In the genomic region with DNA sequence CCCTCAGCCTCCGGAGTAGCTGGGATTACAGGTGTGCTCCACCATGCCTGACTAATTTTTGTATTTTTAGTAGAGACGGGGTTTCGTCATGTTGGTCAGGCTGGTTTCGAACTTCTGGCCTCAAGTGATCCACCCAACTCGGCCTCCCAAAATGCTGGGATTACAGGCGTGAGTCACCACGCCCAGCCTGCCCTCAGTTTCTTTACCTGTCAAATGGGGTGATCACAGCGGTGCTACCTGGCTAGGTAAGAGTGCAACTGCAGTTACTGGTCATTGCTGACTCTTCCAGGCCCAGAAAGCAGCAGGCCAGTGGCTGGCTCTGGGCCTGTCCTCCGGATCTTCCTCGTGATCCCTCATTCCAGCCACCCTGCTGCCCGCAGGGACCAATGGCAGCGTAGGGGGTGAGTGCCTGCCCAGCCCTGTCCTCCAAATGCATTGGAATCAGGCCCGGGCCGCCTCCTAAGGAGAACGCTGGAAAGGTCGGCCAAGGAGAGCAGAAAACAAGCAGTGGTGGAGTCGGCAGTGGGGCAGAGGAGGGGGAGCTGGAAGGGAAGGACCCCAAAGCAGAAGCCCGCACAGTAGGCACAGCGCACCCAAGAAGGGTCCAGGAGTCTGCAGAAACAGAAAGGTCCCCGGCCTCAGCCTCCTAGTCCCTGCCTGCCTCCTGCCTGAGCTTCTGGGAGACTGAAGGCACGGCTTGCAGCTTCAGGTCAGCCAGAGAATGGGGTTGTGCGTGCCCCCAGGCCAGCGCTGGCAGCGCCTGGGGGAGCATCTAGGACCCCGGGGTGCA, we compare ENCODE assay signal across 9 cellular contexts. TPM values are rescaled to one million over a fixed set of nuclear protein-coding genes. Genes with fewer than 3 reads are reported as not detected.
DNase-seq lines count a peak whose midpoint lies in the region; ATAC-seq and TF ChIP-seq lines count a peak whose summit lies in the region.
"Had no signal": no experiment of that assay in that cellular context is flagged by ENCODE, and none has a peak within 500 bp of the region (broad histone marks: within the 10 kb centered on the region; RNA-seq: fewer than 3 reads in every experiment).

No MANE protein-coding gene starts in this region.

- peaks cover 11% of the 10 kb centered on the region for H3K36me3 Mint-ChIP-seq in brain

- H3K4me3 ChIP-seq in Karpas-422 (ENCODE audit: low read length) (no peak overlapping the region), subcutaneous abdominal adipose tissue (ENCODE audit: low read depth in 1 of 5, low read length in 5 of 5) (peak overlapping the region; percentile 64 to 79 (median 75))

- DNase-seq in Karpas-422 = no peak
- peak; percentile 27 for DNase-seq in inferior parietal cortex (ENCODE audit: extremely low spot score)
- DNase-seq in stimulated activated CD4-positive, alpha-beta T cell treated with anti-CD3 and anti-CD28 coated beads, Interleukin-4, amount 100 ng/mL, for 24 hours = no peak
- DNase-seq in NCI-H524 treated with DMSO at 0.1 percent for 48 hours (lab: John Stamatoyannopoulos, UW) = no peak

- H3K27me3 ChIP-seq in Karpas-422 (ENCODE audit: low read length) (no peaks in the 10 kb centered on the region), subcutaneous abdominal adipose tissue (ENCODE audit: control insufficient read depth in 5 of 5, insufficient read depth in 4 of 5, low read length in 5 of 5) (no peaks in the 10 kb centered on the region)

- H3K27me3 Mint-ChIP-seq in brain = peaks cover 10% of the 10 kb centered on the region

- peaks cover 56% of the 10 kb centered on the region for H3K4me1 Mint-ChIP-seq in brain

- H3K36me3 ChIP-seq in Karpas-422 (ENCODE audit: insufficient read depth, low read length) (no peaks in the 10 kb centered on the region), subcutaneous abdominal adipose tissue (ENCODE audit: control insufficient read depth in 5 of 5, insufficient read depth in 5 of 5, low read length in 5 of 5) (peaks cover 0 to 3% (median 0%) of the 10 kb centered on the region in 5 donors)

- peak overlapping the region; percentile 84 to 98 (median 96) for H3K27ac Mint-ChIP-seq in brain

- H3K9me2 ChIP-seq in Karpas-422 (replicated peaks; ENCODE audit: insufficient read depth, low read length) = no peaks in the 10 kb centered on the region

- TF ChIP-seq CTCF in brain (conservative IDR thresholded peaks at IDR 0.05) = no peak

- H3K4me2 ChIP-seq in Karpas-422 (ENCODE audit: low read depth, low read length, poor library complexity, severe bottlenecking) = peak overlapping the region; percentile 73

- no peak for ATAC-seq in HG03520 (IDR thresholded peaks at IDR 0.05; ENCODE audit: unreplicated experiment)
- ATAC-seq in GM21619 (IDR thresholded peaks at IDR 0.05; ENCODE audit: unreplicated experiment) = no peak

- no peaks in the 10 kb centered on the region for H3K79me2 ChIP-seq in Karpas-422 (ENCODE audit: low read length)

- no peak overlapping the region for H2AFZ ChIP-seq in Karpas-422 (ENCODE audit: low read length)

- H3K27ac ChIP-seq in Karpas-422 (ENCODE audit: low read length) (no peak overlapping the region), subcutaneous abdominal adipose tissue (ENCODE audit: low read depth, low read length) (peak overlapping the region; percentile 96)

- no peaks in the 10 kb centered on the region for H4K20me1 ChIP-seq in Karpas-422 (ENCODE audit: insufficient read depth, low read depth, low read length)

- no peaks in the 10 kb centered on the region for H3K9me3 ChIP-seq in Karpas-422 (ENCODE audit: low read length)
- no peaks in the 10 kb centered on the region for H3K9me3 ChIP-seq in subcutaneous abdominal adipose tissue (ENCODE audit: control insufficient read depth in 5 of 5, low read length in 5 of 5)

- H3K4me1 ChIP-seq in Karpas-422 (ENCODE audit: low read length) (peaks cover 20% of the 10 kb centered on the region), subcutaneous abdominal adipose tissue (ENCODE audit: control insufficient read depth in 5 of 5, insufficient read depth in 5 of 5, low read length in 5 of 5) (peaks cover 6 to 59% (median 52%) of the 10 kb centered on the region in 5 donors)

- peaks cover 0 to 4% (median 0%) of the 10 kb centered on the region in 5 experiments for H3K9me3 Mint-ChIP-seq in brain

- 0 out of 2 replicates have a peak overlapping the region, but pooled peaks have one; percentile 52 for H3K9ac ChIP-seq in Karpas-422 (ENCODE audit: low read length)
- peak overlapping the region; percentile 64 to 84 (median 69) for H3K9ac ChIP-seq in subcutaneous abdominal adipose tissue (ENCODE audit: low read length in 5 of 5)

- H3K4me3 Mint-ChIP-seq in brain = peak overlapping the region; percentile 94 to 97 (median 97)

RNA-seq across cellular contexts. Expression of a gene that starts 1.8 kb away (rescaled TPM):
- total RNA-seq in Karpas-422 (2014; rRNA removed; shearing (Covaris generic); ENCODE audit: low replicate concordance) = 4.0 and 4.8 TPM in 2 replicates
- 20.4 TPM for polyA plus RNA-seq in brain (ENCODE audit: insufficient read depth, low read depth, low replicate concordance)

RNA-seq across cellular contexts. Expression of a gene that starts 7.8 kb away (rescaled TPM):
- total RNA-seq in Karpas-422 (2014; rRNA removed; shearing (Covaris generic); ENCODE audit: low replicate concordance) = not detected in 2 replicates
- polyA plus RNA-seq in brain (ENCODE audit: insufficient read depth, low read depth, low replicate concordance) = not detected
- total RNA-seq: mononuclear cell had no signal

RNA-seq across cellular contexts. Expression of a gene that starts 20.0 kb away (rescaled TPM):
- total RNA-seq in Karpas-422 (2014; rRNA removed; shearing (Covaris generic); ENCODE audit: low replicate concordance) = not detected in 2 replicates
- polyA plus RNA-seq in brain (ENCODE audit: insufficient read depth, low read depth, low replicate concordance) = 1.3 TPM
- total RNA-seq: mononuclear cell had no signal

RNA-seq across cellular contexts. Expression of a gene that starts 43.0 kb away (rescaled TPM):
- 93.0 and 130 TPM in 2 replicates for total RNA-seq in Karpas-422 (2014; rRNA removed; shearing (Covaris generic); ENCODE audit: low replicate concordance)
- polyA plus RNA-seq in brain (ENCODE audit: insufficient read depth, low read depth, low replicate concordance) = 95.7 TPM

RNA-seq across cellular contexts. Expression of a gene that starts 48.6 kb away (rescaled TPM):
- 44.7 and 55.2 TPM in 2 replicates for total RNA-seq in Karpas-422 (2014; rRNA removed; shearing (Covaris generic); ENCODE audit: low replicate concordance)
- 64.9 TPM for polyA plus RNA-seq in brain (ENCODE audit: insufficient read depth, low read depth, low replicate concordance)
